In the genomic region with DNA sequence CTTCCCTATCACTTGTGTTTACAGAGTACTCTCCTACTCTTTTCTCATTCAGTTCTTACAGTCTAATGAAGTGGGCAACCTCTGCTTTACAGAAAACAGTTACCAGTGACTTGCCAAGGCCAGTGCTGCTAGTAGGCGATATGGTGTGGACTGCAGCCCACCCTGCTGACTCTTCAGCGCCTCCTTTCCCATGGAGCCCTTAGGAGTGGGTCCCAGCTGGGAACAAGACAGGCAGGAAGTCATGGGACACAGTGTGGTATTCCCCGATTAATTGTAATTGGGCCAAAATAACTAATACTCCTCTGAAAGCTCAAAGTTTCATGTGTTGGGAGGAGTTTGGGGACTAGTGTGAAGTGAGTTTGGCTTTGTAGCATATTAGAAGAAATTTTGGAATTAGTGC, we compare ENCODE assay signal across 8 cellular contexts.
DNase-seq lines count a peak whose midpoint lies in the region; ATAC-seq, FAIRE-seq and TF ChIP-seq lines count a peak whose summit lies in the region.
"Had no signal": no experiment of that assay in that cellular context is flagged by ENCODE, and none has a peak within 500 bp of the region (broad histone marks: within the 10 kb centered on the region; RNA-seq: fewer than 3 reads in every experiment).

No MANE protein-coding gene starts in this region.

- TF ChIP-seq EP300 in HepG2 (IDR thresholded peaks at IDR 0.05; ENCODE audit: low read depth in 2 of 2, low read length in 2 of 2), result no peak
- no peak for TF ChIP-seq EP300 in HepG2 (CRISPR knock-in tag; IDR thresholded peaks at IDR 0.05; ENCODE audit: borderline replicate concordance)

- H3K79me2 ChIP-seq in HepG2 (ENCODE audit: insufficient read depth, low read length), result peaks cover 100% of the 10 kb centered on the region

- no peak for TF ChIP-seq POLR2A in body of pancreas (IDR thresholded peaks at IDR 0.05)
- peak in 1 of 2 experiments; percentile 21; a peak in 1 of 4 replicates for TF ChIP-seq POLR2A in HepG2 (IDR thresholded peaks at IDR 0.05; ENCODE audit: insufficient read depth in 1 of 2, low read depth in 2 of 2, low read length in 2 of 2)
- TF ChIP-seq POLR2A in GM18505 (IDR thresholded peaks at IDR 0.05; ENCODE audit: borderline replicate concordance, extremely low read depth, insufficient read depth, insufficient read length), result no peak

- no peak for FAIRE-seq in HepG2 (lab: Jason Lieb, UNC)

- H3K9ac ChIP-seq in HepG2 (ENCODE audit: insufficient read depth, low read depth, low read length) (no peak overlapping the region), subcutaneous abdominal adipose tissue (ENCODE audit: low read length in 5 of 5) (peak overlapping the region in 1 of 5 donors; percentile 34)

- H3K4me3 ChIP-seq in Panc1 (ENCODE audit: low read depth in 2 of 2, low read length in 2 of 2), result no peak overlapping the region
- H3K4me3 ChIP-seq in body of pancreas, result no peak overlapping the region
- H3K4me3 ChIP-seq in HepG2 (replicated peaks in 1 of 3; ENCODE audit: insufficient read depth in 1 of 3, low read depth in 2 of 3, low read length in 3 of 3), result no peak overlapping the region
- no peak overlapping the region for H3K4me3 ChIP-seq in subcutaneous abdominal adipose tissue (ENCODE audit: low read depth in 1 of 5, low read length in 5 of 5)

- 0 out of 2 replicates have a peak, but pooled peaks have one; percentile 19 for ATAC-seq in Panc1
- peak; percentile 14 for ATAC-seq in body of pancreas
- no peak for ATAC-seq in HepG2
- no peak for ATAC-seq in GM18505 (IDR thresholded peaks at IDR 0.05; ENCODE audit: unreplicated experiment)

- BruUV-seq in Panc1 (replicated peaks; lab: Mats Ljungman, UMichigan), result no TSS peak
- BruUV-seq in HepG2 (replicated peaks; lab: Mats Ljungman, UMichigan), result no TSS peak

- no peak overlapping the region for H3K27ac ChIP-seq in Panc1 (ENCODE audit: low read length)
- peak overlapping the region in 3 of 4 donors; percentile 32 to 58 (median 39) for H3K27ac ChIP-seq in body of pancreas
- H3K27ac ChIP-seq in HepG2 (ENCODE audit: extremely low read length, insufficient read depth, low read length), result no peak overlapping the region
- H3K27ac ChIP-seq in subcutaneous abdominal adipose tissue (ENCODE audit: low read depth, low read length), result peak overlapping the region; percentile 81

- WGBS in body of pancreas, 2 donors, result 42 to 45% methylated on average over 3 of the region's 3 CpGs
- 95% methylated on average over 3 of the region's 3 CpGs for WGBS in HepG2 (ENCODE audit: low lambda C conversion rate)

- intact Hi-C loops in Panc1 (cut with micrococcal nuclease; ENCODE audit: unreplicated experiment), result no loop called here
- intact Hi-C loops in body of pancreas (cut with DNase I), result no loop called here
- intact Hi-C loops in HepG2 (cut with micrococcal nuclease; ENCODE audit: unreplicated experiment), result no loop called here

- no peak overlapping the region for H3K4me2 ChIP-seq in HepG2 (ENCODE audit: low read depth, low read length)

- DNase-seq in Panc1 (ENCODE audit: low read depth, low spot score), result no peak
- no peak for DNase-seq in body of pancreas
- no peak for DNase-seq in HepG2 (ENCODE audit: low spot score)
- DNase-seq in amniotic stem cell (lab: John Stamatoyannopoulos, UW), result no peak
- no peak for DNase-seq in stimulated activated naive CD4-positive, alpha-beta T cell (lab: John Stamatoyannopoulos, UW)
- DNase-seq: central memory CD4-positive, alpha-beta T cell had no signal

- H3K36me3 ChIP-seq in Panc1 (ENCODE audit: control insufficient read depth, insufficient read depth, low read length) (peaks cover 2% of the 10 kb centered on the region; the same call in 1 of the 2 replicates), body of pancreas (replicated peaks in 1 of 2; ENCODE audit: insufficient read depth in 1 of 2, low read depth in 2 of 2) (no peaks in the 10 kb centered on the region), HepG2 (replicated peaks in 1 of 2; ENCODE audit: control insufficient read depth in 1 of 2, insufficient read depth in 2 of 2, low read length in 2 of 2) (peaks cover 43 to 88% of the 10 kb centered on the region in 2 experiments), subcutaneous abdominal adipose tissue (ENCODE audit: control insufficient read depth in 5 of 5, insufficient read depth in 5 of 5, low read length in 5 of 5) (peaks cover 0 to 20% (median 11%) of the 10 kb centered on the region in 5 donors)

- CTCF ChIA-PET in Panc1 (lab: Charles Lee), result interaction anchor here (0.9 kb wide), 1 partner anchor 496 kb away, joined by 3 read pairs; no protein-coding TSS in a partner anchor
- CTCF ChIA-PET in HepG2 (lab: Yijun Ruan, JAX; ENCODE audit: low intra/inter-chr PET ratio, low total read pairs), result no interaction called here

- in situ Hi-C loops in Panc1 (cut with HindIII; ENCODE audit: low pct_unique_long_range_greater_than_20kb, low sequenced_read_pairs), result no loop called here
- in situ Hi-C loops in HepG2 (cut with HindIII; ENCODE audit: extremely low pct_ligation_motif_present, low pct_unique_long_range_greater_than_20kb), result no loop called here

- H3K9me3 ChIP-seq in Panc1 (ENCODE audit: control insufficient read depth, insufficient read depth, low read depth, low read length), result no peaks in the 10 kb centered on the region
- no peaks in the 10 kb centered on the region for H3K9me3 ChIP-seq in body of pancreas
- no peaks in the 10 kb centered on the region for H3K9me3 ChIP-seq in HepG2 (ENCODE audit: low read length)
- no peaks in the 10 kb centered on the region for H3K9me3 ChIP-seq in subcutaneous abdominal adipose tissue (ENCODE audit: control insufficient read depth in 5 of 5, low read length in 5 of 5)

- no peaks in the 10 kb centered on the region; the same call in 1 of the 2 replicates for H3K4me1 ChIP-seq in Panc1 (ENCODE audit: control insufficient read depth, insufficient read depth, low read length)
- H3K4me1 ChIP-seq in body of pancreas, result peaks cover 69% of the 10 kb centered on the region
- peaks cover 83% of the 10 kb centered on the region for H3K4me1 ChIP-seq in HepG2 (ENCODE audit: insufficient read depth, low read length)
- peaks cover 34 to 91% (median 82%) of the 10 kb centered on the region in 5 donors for H3K4me1 ChIP-seq in subcutaneous abdominal adipose tissue (ENCODE audit: control insufficient read depth in 5 of 5, insufficient read depth in 5 of 5, low read length in 5 of 5)

- TF ChIP-seq CTCF in Panc1 (IDR thresholded peaks at IDR 0.05) (no peak), body of pancreas (IDR thresholded peaks at IDR 0.05) (no peak), HepG2 (CRISPR knock-in tag; IDR thresholded peaks at IDR 0.05) (no peak; the same call in 1 of the 2 replicates)

- no peaks in the 10 kb centered on the region for H3K27me3 ChIP-seq in Panc1 (ENCODE audit: control insufficient read depth, insufficient read depth, low read length)
- no peaks in the 10 kb centered on the region for H3K27me3 ChIP-seq in body of pancreas
- H3K27me3 ChIP-seq in HepG2 (ENCODE audit: control insufficient read depth in 1 of 2, insufficient read depth in 2 of 2, low read length in 2 of 2), result no peaks in the 10 kb centered on the region
- no peaks in the 10 kb centered on the region for H3K27me3 ChIP-seq in subcutaneous abdominal adipose tissue (ENCODE audit: control insufficient read depth in 5 of 5, insufficient read depth in 4 of 5, low read length in 5 of 5)

- H4K20me1 ChIP-seq in HepG2 (ENCODE audit: insufficient read depth, low read length), result peaks cover 97% of the 10 kb centered on the region

- TF ChIP-seq RAD21 in HepG2 (CRISPR knock-in tag; IDR thresholded peaks at IDR 0.05), result no peak

- POLR2A ChIA-PET in Panc1 (lab: Charles Lee), result no interaction called here
- POLR2A ChIA-PET in HepG2 (lab: Yijun Ruan, JAX), result interaction anchor here (0.7 kb wide), 1 partner anchor 44 kb away, joined by 5 read pairs; no protein-coding TSS in a partner anchor

- H2AFZ ChIP-seq in HepG2 (ENCODE audit: low read length), result no peak overlapping the region

TF ChIP-seq in HepG2, 621 proteins besides CTCF, POLR2A, EP300 and RAD21:
- TF ChIP-seq TCF7L2 (IDR thresholded peaks at IDR 0.05; ENCODE audit: low read depth, low read length) (no peak), TARDBP (CRISPR knock-in tag; IDR thresholded peaks at IDR 0.05) (peak; percentile 47; the same call in 1 of the 2 replicates), HOXA5 (CRISPR knock-in tag; IDR thresholded peaks at IDR 0.05) (0 out of 2 replicates have a peak, but pooled peaks have one; percentile 18)
TF ChIP-seq in HepG2: peak in this region for 2.

Comparison
In these comparisons a context has a peak if more than half of its experiments do, and no peak if none do; other contexts are left out.
1. ATAC-seq: peak in Panc1 (single experiment) and body of pancreas (single experiment); none in HepG2 (single experiment) and GM18505 (single experiment).
2. H3K27ac ChIP-seq: peak in body of pancreas (3 of 4) and subcutaneous abdominal adipose tissue (single experiment); none in Panc1 (single experiment) and HepG2 (single experiment).